ENCODE assay signal across 1 cellular context in genomic region chr4:76744253-76744921, GRCh38.
TF ChIP-seq lines count a peak whose summit lies in the region.

No MANE protein-coding gene starts in this region.

TF ChIP-seq in SK-N-SH, 30 proteins besides CTCF, POLR2A, EP300 and RAD21 (continued from another document):
- TF ChIP-seq, protein P1, sequence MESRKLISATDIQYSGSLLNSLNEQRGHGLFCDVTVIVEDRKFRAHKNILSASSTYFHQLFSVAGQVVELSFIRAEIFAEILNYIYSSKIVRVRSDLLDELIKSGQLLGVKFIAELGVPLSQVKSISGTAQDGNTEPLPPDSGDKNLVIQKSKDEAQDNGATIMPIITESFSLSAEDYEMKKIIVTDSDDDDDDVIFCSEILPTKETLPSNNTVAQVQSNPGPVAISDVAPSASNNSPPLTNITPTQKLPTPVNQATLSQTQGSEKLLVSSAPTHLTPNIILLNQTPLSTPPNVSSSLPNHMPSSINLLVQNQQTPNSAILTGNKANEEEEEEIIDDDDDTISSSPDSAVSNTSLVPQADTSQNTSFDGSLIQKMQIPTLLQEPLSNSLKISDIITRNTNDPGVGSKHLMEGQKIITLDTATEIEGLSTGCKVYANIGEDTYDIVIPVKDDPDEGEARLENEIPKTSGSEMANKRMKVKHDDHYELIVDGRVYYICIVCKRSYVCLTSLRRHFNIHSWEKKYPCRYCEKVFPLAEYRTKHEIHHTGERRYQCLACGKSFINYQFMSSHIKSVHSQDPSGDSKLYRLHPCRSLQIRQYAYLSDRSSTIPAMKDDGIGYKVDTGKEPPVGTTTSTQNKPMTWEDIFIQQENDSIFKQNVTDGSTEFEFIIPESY (IDR thresholded peaks at IDR 0.05; ENCODE audit: borderline replicate concordance, low read depth) = no peak
- TF ChIP-seq MEF2A (IDR thresholded peaks at IDR 0.05; ENCODE audit: borderline replicate concordance, low read depth) (peak; percentile 26; the same call in 1 of the 2 replicates), TEAD4 (IDR thresholded peaks at IDR 0.05; ENCODE audit: borderline replicate concordance, insufficient read depth) (peak; percentile 76), SMC3 (IDR thresholded peaks at IDR 0.05; ENCODE audit: low read depth, low read length) (no peak)
